In genomic region chr3:127467386-127467785, GRCh38 we compare ENCODE assay signal across 2 cellular contexts.
TF ChIP-seq lines count a peak whose summit lies in the region.

No MANE protein-coding gene starts in this region.

TF ChIP-seq in GM23338, 12 proteins besides CTCF, POLR2A, EP300 and RAD21:
- TF ChIP-seq ZNF114 (CRISPR knock-in tag; IDR thresholded peaks at IDR 0.05) (no peak), ZNF331 (CRISPR knock-in tag; IDR thresholded peaks at IDR 0.05; ENCODE audit: low read depth) (no peak), JUNB (IDR thresholded peaks at IDR 0.05; ENCODE audit: unreplicated experiment) (no peak), ZNF462 (CRISPR knock-in tag; IDR thresholded peaks at IDR 0.05) (no peak), POLR2AphosphoS5 (IDR thresholded peaks at IDR 0.05; ENCODE audit: low read depth) (no peak), REST (IDR thresholded peaks at IDR 0.05; ENCODE audit: unreplicated experiment) (no peak), ETS1 (IDR thresholded peaks at IDR 0.05) (no peak), EZH2 (IDR thresholded peaks at IDR 0.05; ENCODE audit: low read depth, unreplicated experiment) (no peak), CREB1 (CRISPR knock-in tag; IDR thresholded peaks at IDR 0.05; ENCODE audit: low read depth) (no peak), STAT1 (IDR thresholded peaks at IDR 0.05; ENCODE audit: unreplicated experiment) (no peak), EZH2phosphoT487 (IDR thresholded peaks at IDR 0.05; ENCODE audit: unreplicated experiment) (no peak), NANOG (IDR thresholded peaks at IDR 0.05; ENCODE audit: borderline replicate concordance) (no peak)
TF ChIP-seq in GM23338: peak in this region for 0.

TF ChIP-seq in WTC11, 78 proteins besides CTCF, POLR2A, EP300 and RAD21:
- TF ChIP-seq NFYB (CRISPR knock-in tag; conservative IDR thresholded peaks at IDR 0.05; ENCODE audit: low read depth): no peak
- TF ChIP-seq ZSCAN18 (CRISPR knock-in tag; IDR thresholded peaks at IDR 0.05): no peak
- no peak for TF ChIP-seq IRF1 (CRISPR knock-in tag; IDR thresholded peaks at IDR 0.05)
- no peak for TF ChIP-seq PRRX2 (CRISPR knock-in tag; IDR thresholded peaks at IDR 0.05)
- TF ChIP-seq ZNF532 (CRISPR knock-in tag; IDR thresholded peaks at IDR 0.05; ENCODE audit: borderline replicate concordance): no peak
- peak; percentile 86; the same call in 1 of the 2 replicates for TF ChIP-seq ZNF281 (CRISPR knock-in tag; IDR thresholded peaks at IDR 0.05)
- TF ChIP-seq SOX15 (CRISPR knock-in tag; IDR thresholded peaks at IDR 0.05): no peak
- TF ChIP-seq ZNF396 (CRISPR knock-in tag; IDR thresholded peaks at IDR 0.05; ENCODE audit: borderline replicate concordance): no peak
- no peak for TF ChIP-seq FOXJ3 (CRISPR knock-in tag; IDR thresholded peaks at IDR 0.05; ENCODE audit: borderline replicate concordance)
- TF ChIP-seq MAX (CRISPR knock-in tag; IDR thresholded peaks at IDR 0.05): 0 out of 2 replicates have a peak, but pooled peaks have one; percentile 62
- no peak for TF ChIP-seq CREM (CRISPR knock-in tag; IDR thresholded peaks at IDR 0.05)
- no peak for TF ChIP-seq ARID4B (CRISPR knock-in tag; IDR thresholded peaks at IDR 0.05; ENCODE audit: borderline replicate concordance)
TF ChIP-seq in WTC11: peak in this region for 2.
